Comparison of ENCODE assay signal across 2 cellular contexts in the genomic region with DNA sequence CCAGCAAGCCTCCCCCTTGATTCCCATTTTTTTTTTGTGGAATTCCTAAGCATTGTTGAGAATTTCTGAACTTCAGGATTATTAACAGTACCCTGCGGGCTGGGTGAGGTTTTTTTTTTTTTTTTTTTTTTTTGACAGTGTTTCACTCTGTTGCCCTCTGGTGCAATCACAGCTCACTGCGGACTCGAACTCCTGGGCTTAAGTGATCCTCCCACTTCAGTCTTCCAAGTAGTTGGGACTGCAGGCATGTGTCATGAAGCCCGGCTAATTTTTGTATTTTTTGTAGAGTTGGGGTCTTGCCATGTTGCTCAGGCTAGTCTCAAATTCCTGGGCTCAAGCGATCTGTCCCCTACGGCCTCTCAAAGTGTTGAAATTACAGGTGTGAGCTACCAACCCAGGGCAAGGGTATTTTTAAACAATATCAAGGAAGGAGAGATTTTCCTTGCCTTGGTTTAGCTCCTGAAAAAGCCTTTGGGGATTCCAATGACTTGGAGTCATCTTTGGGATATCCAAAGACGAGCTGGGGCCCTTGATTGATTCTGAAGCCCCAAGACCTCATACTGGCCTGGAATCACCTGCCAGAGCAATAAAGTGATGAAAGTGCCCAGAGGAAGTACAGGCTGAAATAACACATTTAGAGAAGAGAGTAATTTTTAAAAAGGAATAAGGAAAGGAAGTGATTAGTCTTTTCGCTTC.
TF ChIP-seq lines count a peak whose summit lies in the region.

No MANE protein-coding gene starts in this region.

TF ChIP-seq in SK-N-SH, 30 proteins besides CTCF, POLR2A, EP300 and RAD21 (continued from another document):
- TF ChIP-seq, protein P1, sequence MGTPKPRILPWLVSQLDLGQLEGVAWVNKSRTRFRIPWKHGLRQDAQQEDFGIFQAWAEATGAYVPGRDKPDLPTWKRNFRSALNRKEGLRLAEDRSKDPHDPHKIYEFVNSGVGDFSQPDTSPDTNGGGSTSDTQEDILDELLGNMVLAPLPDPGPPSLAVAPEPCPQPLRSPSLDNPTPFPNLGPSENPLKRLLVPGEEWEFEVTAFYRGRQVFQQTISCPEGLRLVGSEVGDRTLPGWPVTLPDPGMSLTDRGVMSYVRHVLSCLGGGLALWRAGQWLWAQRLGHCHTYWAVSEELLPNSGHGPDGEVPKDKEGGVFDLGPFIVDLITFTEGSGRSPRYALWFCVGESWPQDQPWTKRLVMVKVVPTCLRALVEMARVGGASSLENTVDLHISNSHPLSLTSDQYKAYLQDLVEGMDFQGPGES (IDR thresholded peaks at IDR 0.05; ENCODE audit: low read depth, low read length): no peak
- TF ChIP-seq ZBTB33 (IDR thresholded peaks at IDR 0.05; ENCODE audit: borderline replicate concordance, low read depth) (no peak), USF1 (IDR thresholded peaks at IDR 0.05; ENCODE audit: borderline replicate concordance, low read depth) (no peak), YY1 (IDR thresholded peaks at IDR 0.05; ENCODE audit: low read depth) (no peak), TEAD4 (IDR thresholded peaks at IDR 0.05; ENCODE audit: borderline replicate concordance, insufficient read depth) (no peak), NFIC (IDR thresholded peaks at IDR 0.05; ENCODE audit: borderline replicate concordance) (no peak), SIN3A (IDR thresholded peaks at IDR 0.05; ENCODE audit: borderline replicate concordance, low read depth, low read length) (no peak), GABPA (IDR thresholded peaks at IDR 0.05; ENCODE audit: low read depth) (no peak), FOXM1 (IDR thresholded peaks at IDR 0.05; ENCODE audit: low read depth) (no peak), MEF2A (IDR thresholded peaks at IDR 0.05; ENCODE audit: borderline replicate concordance, low read depth) (no peak), JUND (IDR thresholded peaks at IDR 0.05) (no peak), TCF12 (IDR thresholded peaks at IDR 0.05) (no peak), REST (IDR thresholded peaks at IDR 0.05; ENCODE audit: low read depth, low read length) (no peak)
- TF ChIP-seq, protein P2, sequence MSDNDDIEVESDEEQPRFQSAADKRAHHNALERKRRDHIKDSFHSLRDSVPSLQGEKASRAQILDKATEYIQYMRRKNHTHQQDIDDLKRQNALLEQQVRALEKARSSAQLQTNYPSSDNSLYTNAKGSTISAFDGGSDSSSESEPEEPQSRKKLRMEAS (IDR thresholded peaks at IDR 0.05; ENCODE audit: low read depth): no peak

TF ChIP-seq in SK-N-SH treated with all-trans-retinoic acid at 6 μM for 48 hours, 23 proteins besides CTCF, POLR2A, EP300 and RAD21 (continued from another document):
- TF ChIP-seq, protein P3, sequence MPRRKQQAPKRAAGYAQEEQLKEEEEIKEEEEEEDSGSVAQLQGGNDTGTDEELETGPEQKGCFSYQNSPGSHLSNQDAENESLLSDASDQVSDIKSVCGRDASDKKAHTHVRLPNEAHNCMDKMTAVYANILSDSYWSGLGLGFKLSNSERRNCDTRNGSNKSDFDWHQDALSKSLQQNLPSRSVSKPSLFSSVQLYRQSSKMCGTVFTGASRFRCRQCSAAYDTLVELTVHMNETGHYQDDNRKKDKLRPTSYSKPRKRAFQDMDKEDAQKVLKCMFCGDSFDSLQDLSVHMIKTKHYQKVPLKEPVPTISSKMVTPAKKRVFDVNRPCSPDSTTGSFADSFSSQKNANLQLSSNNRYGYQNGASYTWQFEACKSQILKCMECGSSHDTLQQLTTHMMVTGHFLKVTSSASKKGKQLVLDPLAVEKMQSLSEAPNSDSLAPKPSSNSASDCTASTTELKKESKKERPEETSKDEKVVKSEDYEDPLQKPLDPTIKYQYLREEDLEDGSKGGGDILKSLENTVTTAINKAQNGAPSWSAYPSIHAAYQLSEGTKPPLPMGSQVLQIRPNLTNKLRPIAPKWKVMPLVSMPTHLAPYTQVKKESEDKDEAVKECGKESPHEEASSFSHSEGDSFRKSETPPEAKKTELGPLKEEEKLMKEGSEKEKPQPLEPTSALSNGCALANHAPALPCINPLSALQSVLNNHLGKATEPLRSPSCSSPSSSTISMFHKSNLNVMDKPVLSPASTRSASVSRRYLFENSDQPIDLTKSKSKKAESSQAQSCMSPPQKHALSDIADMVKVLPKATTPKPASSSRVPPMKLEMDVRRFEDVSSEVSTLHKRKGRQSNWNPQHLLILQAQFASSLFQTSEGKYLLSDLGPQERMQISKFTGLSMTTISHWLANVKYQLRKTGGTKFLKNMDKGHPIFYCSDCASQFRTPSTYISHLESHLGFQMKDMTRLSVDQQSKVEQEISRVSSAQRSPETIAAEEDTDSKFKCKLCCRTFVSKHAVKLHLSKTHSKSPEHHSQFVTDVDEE (CRISPR knock-in tag; IDR thresholded peaks at IDR 0.05): no peak
- TF ChIP-seq OSR1 (CRISPR knock-in tag; IDR thresholded peaks at IDR 0.05): no peak
- TF ChIP-seq, protein P4, sequence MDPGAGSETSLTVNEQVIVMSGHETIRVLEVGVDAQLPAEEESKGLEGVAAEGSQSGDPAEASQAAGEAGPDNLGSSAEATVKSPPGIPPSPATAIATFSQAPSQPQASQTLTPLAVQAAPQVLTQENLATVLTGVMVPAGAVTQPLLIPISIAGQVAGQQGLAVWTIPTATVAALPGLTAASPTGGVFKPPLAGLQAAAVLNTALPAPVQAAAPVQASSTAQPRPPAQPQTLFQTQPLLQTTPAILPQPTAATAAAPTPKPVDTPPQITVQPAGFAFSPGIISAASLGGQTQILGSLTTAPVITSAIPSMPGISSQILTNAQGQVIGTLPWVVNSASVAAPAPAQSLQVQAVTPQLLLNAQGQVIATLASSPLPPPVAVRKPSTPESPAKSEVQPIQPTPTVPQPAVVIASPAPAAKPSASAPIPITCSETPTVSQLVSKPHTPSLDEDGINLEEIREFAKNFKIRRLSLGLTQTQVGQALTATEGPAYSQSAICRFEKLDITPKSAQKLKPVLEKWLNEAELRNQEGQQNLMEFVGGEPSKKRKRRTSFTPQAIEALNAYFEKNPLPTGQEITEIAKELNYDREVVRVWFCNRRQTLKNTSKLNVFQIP (CRISPR knock-in tag; IDR thresholded peaks at IDR 0.05; ENCODE audit: borderline replicate concordance, low read depth): no peak
- TF ChIP-seq ZNF70 (CRISPR knock-in tag; IDR thresholded peaks at IDR 0.05): no peak
- TF ChIP-seq ZFP30 (CRISPR knock-in tag; IDR thresholded peaks at IDR 0.05): no peak
- TF ChIP-seq ISL1 (CRISPR knock-in tag; IDR thresholded peaks at IDR 0.05): no peak
- no peak for TF ChIP-seq BACH2 (CRISPR knock-in tag; IDR thresholded peaks at IDR 0.05; ENCODE audit: borderline replicate concordance)
- TF ChIP-seq RARB (CRISPR knock-in tag; IDR thresholded peaks at IDR 0.05): no peak
